8 cellular contexts compared by ENCODE assay signal in the genomic region with DNA sequence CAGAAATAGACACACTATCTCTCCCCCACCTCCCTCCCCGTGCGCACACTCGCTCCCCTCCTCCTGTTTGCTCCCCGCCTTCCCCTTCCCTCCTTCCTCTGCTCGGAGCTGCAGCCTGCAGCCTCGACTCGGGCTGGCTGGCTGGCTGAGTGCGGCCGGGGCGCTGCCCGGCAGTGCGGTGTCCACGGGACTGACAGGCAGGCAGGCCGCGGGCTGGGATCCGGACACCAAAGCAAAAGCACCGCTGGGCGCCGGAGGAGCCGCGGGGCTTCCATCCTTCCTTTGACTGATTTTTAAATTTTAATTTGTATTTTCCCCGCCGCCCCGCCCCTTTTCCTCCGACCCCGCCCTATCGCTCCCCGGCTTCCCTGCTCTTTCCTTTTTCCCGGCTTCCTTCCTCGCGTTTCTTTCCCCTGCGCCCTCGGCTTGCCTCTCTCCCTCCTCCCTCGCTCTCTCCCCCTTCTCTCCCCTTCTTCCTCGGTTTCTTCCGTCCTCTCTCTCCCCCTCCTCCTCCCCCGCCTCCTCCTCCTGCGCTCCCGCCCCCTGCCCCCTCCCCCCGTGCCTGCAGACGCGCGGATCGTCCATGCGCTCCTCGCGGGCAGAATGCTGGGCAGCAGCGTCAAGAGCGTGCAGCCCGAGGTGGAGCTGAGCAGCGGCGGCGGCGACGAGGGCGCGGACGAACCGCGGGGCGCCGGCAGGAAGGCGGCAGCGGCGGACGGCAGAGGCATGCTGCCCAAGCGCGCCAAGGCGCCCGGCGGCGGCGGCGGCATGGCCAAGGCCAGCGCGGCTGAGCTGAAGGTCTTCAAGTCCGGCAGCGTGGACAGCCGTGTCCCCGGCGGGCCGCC.
DNase-seq lines count a peak whose midpoint lies in the region; ATAC-seq and TF ChIP-seq lines count a peak whose summit lies in the region.

No MANE protein-coding gene starts in this region.

- H3K9ac ChIP-seq in GM23248 (peak overlapping the region; percentile 88), SK-N-MC (ENCODE audit: insufficient read length) (peak overlapping the region; percentile 80), neural cell (ENCODE audit: low read length) (peak overlapping the region; percentile 99)

- ATAC-seq in HG02642 (IDR thresholded peaks at IDR 0.05; ENCODE audit: poor library complexity, unreplicated experiment) (no peak), HG02884 (IDR thresholded peaks at IDR 0.05; ENCODE audit: unreplicated experiment) (no peak)

- H3K27ac ChIP-seq in A673 (ENCODE audit: low read depth, low read length, poor library complexity, severe bottlenecking) = peak overlapping the region; percentile 11
- H3K27ac ChIP-seq in GM23248 = peak overlapping the region; percentile 76
- H3K27ac ChIP-seq in SK-N-MC = no peak overlapping the region
- H3K27ac ChIP-seq in neural cell (ENCODE audit: low read length) = peak overlapping the region; percentile 99

- in situ Hi-C loops in GM23248 (cut with MboI) = no loop called here

- H3K4me3 ChIP-seq in A673 (ENCODE audit: low read depth, low read length, poor library complexity, severe bottlenecking) (peak overlapping the region; percentile 60), GM23248 (peak overlapping the region; percentile 78), SK-N-MC (peak overlapping the region; percentile 85), neural cell (ENCODE audit: low read length) (peak overlapping the region; percentile 100)

- H3K9me2 ChIP-seq in GM23248 (ENCODE audit: insufficient read depth) (no peaks in the 10 kb centered on the region), neural cell (ENCODE audit: insufficient read depth, low read length) (no peaks in the 10 kb centered on the region)

- H3K27me3 ChIP-seq in A673 (replicated peaks; ENCODE audit: insufficient read depth, low read depth, low read length, poor library complexity) (no peaks in the 10 kb centered on the region), GM23248 (replicated peaks; ENCODE audit: insufficient read depth) (no peaks in the 10 kb centered on the region), neural cell (ENCODE audit: insufficient read depth, low read depth, low read length) (no peaks in the 10 kb centered on the region)

- CTCF ChIA-PET in A673 (lab: Charles Lee) = no interaction called here

- intact Hi-C loops in A673 (cut with micrococcal nuclease; ENCODE audit: unreplicated experiment) = loop anchor here (2.0 kb wide), 1 partner anchor 89 kb away; no protein-coding TSS in a partner anchor

- H3K4me1 ChIP-seq in A673 (ENCODE audit: insufficient read depth, low read length, poor library complexity, severe bottlenecking) (peaks cover 28% of the 10 kb centered on the region), GM23248 (ENCODE audit: insufficient read depth) (peaks cover 48% of the 10 kb centered on the region)

- peak overlapping the region; percentile 98 for H3K4me2 ChIP-seq in GM23248 (ENCODE audit: unreplicated experiment)
- peak overlapping the region; percentile 89 for H3K4me2 ChIP-seq in neural cell (ENCODE audit: low read length)

- H3K36me3 ChIP-seq in A673 (ENCODE audit: insufficient read depth, low read length, poor library complexity, severe bottlenecking) (no peaks in the 10 kb centered on the region), GM23248 (ENCODE audit: low read depth) (peaks cover 6% of the 10 kb centered on the region; the same call in 1 of the 2 replicates), SK-N-MC (ENCODE audit: insufficient read depth, low read length) (no peaks in the 10 kb centered on the region), neural cell (ENCODE audit: insufficient read depth, low read length) (no peaks in the 10 kb centered on the region)

- peaks cover 39% of the 10 kb centered on the region for H3F3A ChIP-seq in GM23248 (ENCODE audit: insufficient read depth)
- H3F3A ChIP-seq in neural cell (ENCODE audit: insufficient read depth, low read length, poor library complexity, severe bottlenecking) = no peaks in the 10 kb centered on the region

- TF ChIP-seq EP300 in neural cell (conservative IDR thresholded peaks at IDR 0.05; ENCODE audit: poor library complexity, severe bottlenecking) = peak; percentile 37

- peak; percentile 40 for TF ChIP-seq RAD21 in neural cell (conservative IDR thresholded peaks at IDR 0.05)

- peak; percentile 85 for DNase-seq in A673 (ENCODE audit: low spot score)
- DNase-seq in GM23248 = peak; percentile 84
- DNase-seq in SK-N-MC (ENCODE audit: low read depth, low spot score) = no peak
- DNase-seq in fibroblast of gingiva (ENCODE audit: low read depth) = peak; percentile 82
- DNase-seq in HT-29 (ENCODE audit: low spot score) = no peak

- no peaks in the 10 kb centered on the region for H4K20me1 ChIP-seq in GM23248 (ENCODE audit: insufficient read depth)
- H4K20me1 ChIP-seq in neural cell (ENCODE audit: insufficient read depth) = peaks cover 15% of the 10 kb centered on the region

- no TSS peak for BruUV-seq in A673 (replicated peaks; lab: Mats Ljungman, UMichigan)

- H3K9me3 ChIP-seq in A673 (ENCODE audit: low read depth, low read length, poor library complexity, severe bottlenecking) (no peaks in the 10 kb centered on the region), GM23248 (ENCODE audit: low read depth) (no peaks in the 10 kb centered on the region), SK-N-MC (ENCODE audit: low read depth, low read length) (no peaks in the 10 kb centered on the region), neural cell (ENCODE audit: low read length) (no peaks in the 10 kb centered on the region)

- H2AFZ ChIP-seq in GM23248 (no peak overlapping the region), neural cell (ENCODE audit: low read depth, low read length) (no peak overlapping the region)

- POLR2A ChIA-PET in A673 (lab: Charles Lee; ENCODE audit: low non-redundant PET) = interaction anchor here (0.6 to 0.7 kb wide), 3 partner anchors 33 to 119 kb away, joined by 5 to 9 read pairs (median 8); no protein-coding TSS in a partner anchor

- WGBS in GM23248 (ENCODE audit: low coverage in 1 of 2, low lambda C conversion rate in 2 of 2, missing lambda C conversion rate in 2 of 2), 2 experiments = 0 to 1% methylated on average over 51 to 81 of the region's 82 CpGs

- H3K79me2 ChIP-seq in GM23248 (ENCODE audit: insufficient read depth) (peaks cover 81% of the 10 kb centered on the region), neural cell (replicated peaks; ENCODE audit: insufficient read depth, low read length) (peaks cover 68% of the 10 kb centered on the region)

- TF ChIP-seq CTCF in A673 (conservative IDR thresholded peaks at IDR 0.05; ENCODE audit: low read depth, low read length) (no peak), neural cell (IDR thresholded peaks at IDR 0.05; ENCODE audit: poor library complexity, severe bottlenecking) (no peak)

TF ChIP-seq in neural cell, 6 proteins besides CTCF, POLR2A, EP300 and RAD21:
- TF ChIP-seq TAF1 (IDR thresholded peaks at IDR 0.05; ENCODE audit: low read depth) (peak; percentile 85), POLR2AphosphoS5 (IDR thresholded peaks at IDR 0.05) (peak; percentile 92), EZH2 (IDR thresholded peaks at IDR 0.05; ENCODE audit: borderline replicate concordance, insufficient read depth, low read length, poor library complexity, severe bottlenecking) (no peak), MXI1 (conservative IDR thresholded peaks at IDR 0.05; ENCODE audit: poor library complexity, severe bottlenecking) (peak; percentile 89), SMC3 (conservative IDR thresholded peaks at IDR 0.05; ENCODE audit: poor library complexity) (peak; percentile 45)
- TF ChIP-seq, protein P1, sequence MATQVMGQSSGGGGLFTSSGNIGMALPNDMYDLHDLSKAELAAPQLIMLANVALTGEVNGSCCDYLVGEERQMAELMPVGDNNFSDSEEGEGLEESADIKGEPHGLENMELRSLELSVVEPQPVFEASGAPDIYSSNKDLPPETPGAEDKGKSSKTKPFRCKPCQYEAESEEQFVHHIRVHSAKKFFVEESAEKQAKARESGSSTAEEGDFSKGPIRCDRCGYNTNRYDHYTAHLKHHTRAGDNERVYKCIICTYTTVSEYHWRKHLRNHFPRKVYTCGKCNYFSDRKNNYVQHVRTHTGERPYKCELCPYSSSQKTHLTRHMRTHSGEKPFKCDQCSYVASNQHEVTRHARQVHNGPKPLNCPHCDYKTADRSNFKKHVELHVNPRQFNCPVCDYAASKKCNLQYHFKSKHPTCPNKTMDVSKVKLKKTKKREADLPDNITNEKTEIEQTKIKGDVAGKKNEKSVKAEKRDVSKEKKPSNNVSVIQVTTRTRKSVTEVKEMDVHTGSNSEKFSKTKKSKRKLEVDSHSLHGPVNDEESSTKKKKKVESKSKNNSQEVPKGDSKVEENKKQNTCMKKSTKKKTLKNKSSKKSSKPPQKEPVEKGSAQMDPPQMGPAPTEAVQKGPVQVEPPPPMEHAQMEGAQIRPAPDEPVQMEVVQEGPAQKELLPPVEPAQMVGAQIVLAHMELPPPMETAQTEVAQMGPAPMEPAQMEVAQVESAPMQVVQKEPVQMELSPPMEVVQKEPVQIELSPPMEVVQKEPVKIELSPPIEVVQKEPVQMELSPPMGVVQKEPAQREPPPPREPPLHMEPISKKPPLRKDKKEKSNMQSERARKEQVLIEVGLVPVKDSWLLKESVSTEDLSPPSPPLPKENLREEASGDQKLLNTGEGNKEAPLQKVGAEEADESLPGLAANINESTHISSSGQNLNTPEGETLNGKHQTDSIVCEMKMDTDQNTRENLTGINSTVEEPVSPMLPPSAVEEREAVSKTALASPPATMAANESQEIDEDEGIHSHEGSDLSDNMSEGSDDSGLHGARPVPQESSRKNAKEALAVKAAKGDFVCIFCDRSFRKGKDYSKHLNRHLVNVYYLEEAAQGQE (IDR thresholded peaks at IDR 0.05; ENCODE audit: borderline replicate concordance) = peak; percentile 72

Comparison
In these comparisons a context has a peak if more than half of its experiments do, and no peak if none do; other contexts are left out.
1. DNase-seq: peak in A673 (single experiment), GM23248 (single experiment) and fibroblast of gingiva (single experiment); none in SK-N-MC (single experiment) and HT-29 (single experiment).
2. Peak in every context shown above with its lines, with median percentiles within 50 percentile points of each other: H3K4me3 ChIP-seq and H3K9ac ChIP-seq.